In genomic region chr4:143773998-143774898, GRCh38 we compare ENCODE assay signal across 9 cellular contexts.
A peak's percentile ranks its signal among the peaks of the same experiment; 100 is the strongest.
DNase-seq lines count a peak whose midpoint lies in the region; ATAC-seq, FAIRE-seq and TF ChIP-seq lines count a peak whose summit lies in the region.
"Had no signal": no experiment of that assay in that cellular context is flagged by ENCODE, and none has a peak within 500 bp of the region (broad histone marks: within the 10 kb centered on the region; RNA-seq: fewer than 3 reads in every experiment).

No MANE protein-coding gene starts in this region.

- H3K4me3 ChIP-seq in RWPE2 (ENCODE audit: severe bottlenecking) (no peak overlapping the region), bronchial epithelial cell (ENCODE audit: low read depth, low read length) (no peak overlapping the region), lung (no peak overlapping the region)

- peaks cover 10% of the 10 kb centered on the region for H3K27me3 Mint-ChIP-seq in stimulated activated naive CD8-positive, alpha-beta T cell treated with anti-CD3 and anti-CD28 coated beads, Interleukin-15, amount 100 ng/mL, for 72 hours

- peak; percentile 73 for FAIRE-seq in bronchial epithelial cell (lab: Jason Lieb, UNC)

- H3K4me1 ChIP-seq in RWPE2 (ENCODE audit: insufficient read depth, poor library complexity, severe bottlenecking) (no peaks in the 10 kb centered on the region), lung (ENCODE audit: control insufficient read depth in 2 of 2, insufficient read depth in 2 of 2, low read length in 2 of 2) (no peaks in the 10 kb centered on the region)

- H3K4me3 Mint-ChIP-seq in stimulated activated naive CD8-positive, alpha-beta T cell treated with anti-CD3 and anti-CD28 coated beads, Interleukin-15, amount 100 ng/mL, for 72 hours, result no peak overlapping the region
- H3K4me3 Mint-ChIP-seq: CD8-positive, alpha-beta memory T cell had no signal

- H3K27me3 ChIP-seq in RWPE2 (ENCODE audit: insufficient read depth, poor library complexity, severe bottlenecking) (no peaks in the 10 kb centered on the region), bronchial epithelial cell (ENCODE audit: control insufficient read depth, insufficient read depth, low read length) (no peaks in the 10 kb centered on the region), lung (ENCODE audit: control insufficient read depth, insufficient read depth) (no peaks in the 10 kb centered on the region)

- no peaks in the 10 kb centered on the region for H3K9me3 ChIP-seq in RWPE2 (ENCODE audit: severe bottlenecking)
- H3K9me3 ChIP-seq in lung (ENCODE audit: control insufficient read depth in 2 of 2, insufficient read depth in 1 of 2, low read length in 1 of 2), result peaks cover 2 to 3% of the 10 kb centered on the region in 2 donors

- no peaks in the 10 kb centered on the region for H3K9me3 Mint-ChIP-seq in stimulated activated naive CD8-positive, alpha-beta T cell treated with anti-CD3 and anti-CD28 coated beads, Interleukin-15, amount 100 ng/mL, for 72 hours

- DNase-seq in NCI-H2227 (lab: John Stamatoyannopoulos, UW; ENCODE audit: unreplicated experiment) (peak; percentile 8), NCI-H2227 treated with DMSO at 0.1 percent for 48 hours (lab: John Stamatoyannopoulos, UW) (no peak), RWPE2 (ENCODE audit: low spot score) (no peak), bronchial epithelial cell (ENCODE audit: low read depth) (peak; percentile 54), lung (ENCODE audit: low spot score) (peak; percentile 59)
- DNase-seq in stimulated activated naive CD8-positive, alpha-beta T cell treated with anti-CD3 and anti-CD28 coated beads, Interleukin-15, amount 100 ng/mL, for 72 hours, result peak; percentile 31 to 51

- no peaks in the 10 kb centered on the region for H3K4me1 Mint-ChIP-seq in stimulated activated naive CD8-positive, alpha-beta T cell treated with anti-CD3 and anti-CD28 coated beads, Interleukin-15, amount 100 ng/mL, for 72 hours
- H3K4me1 Mint-ChIP-seq: CD8-positive, alpha-beta memory T cell had no signal

- ATAC-seq in GM21381 (IDR thresholded peaks at IDR 0.05; ENCODE audit: unreplicated experiment) (peak; percentile 100), HG03558 (IDR thresholded peaks at IDR 0.05; ENCODE audit: extremely low read depth, unreplicated experiment) (peak; percentile 100), RWPE2 (ENCODE audit: low read depth) (peak; percentile 85), lung (ENCODE audit: insufficient read depth, low FRiP score) (peak; percentile 91)
- ATAC-seq in stimulated activated naive CD8-positive, alpha-beta T cell treated with anti-CD3 and anti-CD28 coated beads, Interleukin-15, amount 100 ng/mL, for 72 hours, result peak; percentile 91

- TF ChIP-seq CTCF in RWPE2 (IDR thresholded peaks at IDR 0.05; ENCODE audit: poor library complexity, severe bottlenecking) (peak; percentile 64), bronchial epithelial cell (IDR thresholded peaks at IDR 0.05; ENCODE audit: insufficient read depth, low read length, severe bottlenecking) (peak; percentile 72), lung (IDR thresholded peaks at IDR 0.05; ENCODE audit: control extremely low read depth, extremely low read depth) (peak; percentile 36)

- H3K36me3 ChIP-seq in RWPE2 (ENCODE audit: low read depth) (no peaks in the 10 kb centered on the region), bronchial epithelial cell (ENCODE audit: control insufficient read depth, insufficient read depth, low read length) (no peaks in the 10 kb centered on the region), lung (ENCODE audit: control insufficient read depth in 2 of 2, insufficient read depth in 2 of 2, low read length in 2 of 2) (no peaks in the 10 kb centered on the region)

- H3K27ac ChIP-seq in RWPE2 (ENCODE audit: poor library complexity, severe bottlenecking), result no peak overlapping the region
- no peak overlapping the region for H3K27ac ChIP-seq in lung (ENCODE audit: low read depth in 1 of 2, low read length in 1 of 2)

- H3K27ac Mint-ChIP-seq in stimulated activated naive CD8-positive, alpha-beta T cell treated with anti-CD3 and anti-CD28 coated beads, Interleukin-15, amount 100 ng/mL, for 72 hours, result no peak overlapping the region

- WGBS in lung, 2 donors, result 73 to 86% methylated on average over 8 of the region's 8 CpGs

Comparison
In these comparisons a context has a peak if more than half of its experiments do, and no peak if none do; other contexts are left out.
1. DNase-seq: peak in NCI-H2227 (single experiment), bronchial epithelial cell (single experiment), lung (single experiment) and stimulated activated naive CD8-positive, alpha-beta T cell treated with anti-CD3 and anti-CD28 coated beads, Interleukin-15, amount 100 ng/mL, for 72 hours (2 of 2); none in NCI-H2227 treated with DMSO at 0.1 percent for 48 hours (single experiment) and RWPE2 (single experiment).
2. Peak in every context shown above with its lines, with median percentiles within 50 percentile points of each other: ATAC-seq and CTCF ChIP-seq.